In the genomic region with DNA sequence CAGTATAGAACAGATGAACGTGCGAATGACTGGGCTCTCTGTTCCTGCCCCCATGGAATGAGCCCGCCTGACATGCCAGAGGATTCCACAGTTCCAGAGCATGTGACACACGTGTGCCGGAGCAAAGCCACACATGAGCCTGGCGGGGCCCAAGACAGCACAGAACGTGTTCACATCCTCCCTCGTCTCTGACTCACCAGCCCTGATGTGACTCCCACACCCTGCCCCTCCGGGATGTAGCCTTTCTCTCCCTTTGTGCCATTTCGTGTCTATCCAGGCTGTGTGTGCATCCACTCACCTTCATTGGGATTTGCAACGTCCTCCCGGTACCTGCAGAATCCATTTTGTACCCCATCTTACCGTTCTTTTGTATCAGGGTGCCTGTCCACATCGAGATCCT, we compare ENCODE assay signal across 3 cellular contexts. TPM values are rescaled to one million over a fixed set of nuclear protein-coding genes. Genes with fewer than 3 reads are reported as not detected.
"Had no signal": no experiment of that assay in that cellular context is flagged by ENCODE, and none has a peak within 500 bp of the region (broad histone marks: within the 10 kb centered on the region; RNA-seq: fewer than 3 reads in every experiment).

No MANE protein-coding gene starts in this region.

RNA-seq across cellular contexts. Expression of gene GPAT2, which starts 0.8 kb away (rescaled TPM):
- total RNA-seq: mesothelial cell of epicardium, myocyte had no signal
- polyA plus RNA-seq: mammary epithelial cell had no signal
